ENCODE assay signal across 19 cellular contexts in the genomic region with DNA sequence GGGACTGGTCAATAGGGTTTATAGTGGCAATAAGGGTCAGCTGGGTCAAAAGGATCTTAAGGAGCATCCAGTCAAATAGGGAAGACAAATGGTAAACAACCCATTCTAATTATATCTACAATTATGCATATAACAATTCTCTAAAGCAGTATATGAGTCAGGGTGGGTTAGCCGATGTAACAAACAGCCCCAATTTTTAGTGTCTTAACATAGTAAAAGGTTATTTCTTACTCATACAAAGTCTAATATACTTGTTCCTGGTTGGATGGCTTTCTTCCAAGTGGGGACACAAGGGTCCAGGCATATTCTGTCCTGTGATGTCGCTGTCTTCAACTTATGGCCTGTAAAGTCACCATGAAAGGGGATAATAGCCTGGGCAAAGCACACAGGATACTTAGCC.
"Had no signal": no experiment of that assay in that cellular context is flagged by ENCODE, and none has a peak within 500 bp of the region (broad histone marks: within the 10 kb centered on the region; RNA-seq: fewer than 3 reads in every experiment).

No MANE protein-coding gene starts in this region.

- H3K4me3 Mint-ChIP-seq: IgD-negative memory B cell had no signal

- H3K4me2 ChIP-seq: SK-N-SH had no signal

- DNase-seq: KBM-7, MV-4-11, NCI-H1092, NCI-H1436, NCI-H187, NCI-H2029, NCI-H2081 treated with DMSO at 0.1 percent for 48 hours, NCI-H2171, NCI-H226, NCI-H446, NCI-H510A, NCI-H524 treated with DMSO at 0.1 percent for 48 hours, NCI-H69, NCI-H774, SHP77, SK-N-SH, SW 1271 had no signal

- H3K27me3 Mint-ChIP-seq: IgD-negative memory B cell had no signal

- H3K27ac ChIP-seq: RWPE1 had no signal

- H3K27ac Mint-ChIP-seq: IgD-negative memory B cell had no signal

- H3K9me3 ChIP-seq: SK-N-SH had no signal

- H3K9ac ChIP-seq: SK-N-SH had no signal
